Comparison of ENCODE assay signal across 9 cellular contexts in genomic region chr9:99162759-99163364, GRCh38. TPM values are rescaled to one million over a fixed set of nuclear protein-coding genes. Genes with fewer than 3 reads are reported as not detected.
DNase-seq lines count a peak whose midpoint lies in the region; ATAC-seq, FAIRE-seq and TF ChIP-seq lines count a peak whose summit lies in the region.
"Had no signal": no experiment of that assay in that cellular context is flagged by ENCODE, and none has a peak within 500 bp of the region (broad histone marks: within the 10 kb centered on the region; RNA-seq: fewer than 3 reads in every experiment).

No MANE protein-coding gene starts in this region.

- H3K27ac ChIP-seq in A549: no peak overlapping the region
- peak overlapping the region; percentile 11 to 20 for H3K27ac ChIP-seq in ascending aorta

- no peaks in the 10 kb centered on the region for H3K27me3 ChIP-seq in ascending aorta

- H3K4me2 ChIP-seq in A549: no peak overlapping the region

- TF ChIP-seq POLR2A in A549 (IDR thresholded peaks at IDR 0.05; ENCODE audit: low read length): no peak

- POLR2A ChIA-PET in A549 (lab: Yijun Ruan, JAX): interaction anchor here (1.4 kb wide), 1 partner anchor 58 kb away, joined by 3 read pairs; the partner anchor contains the start of gene TGFBR1
- POLR2A ChIA-PET in GM10248 (lab: Yijun Ruan, JAX): interaction anchor here (0.8 kb wide), 1 partner anchor 21 kb away, joined by 3 read pairs; no protein-coding TSS in a partner anchor

- TF ChIP-seq CTCF in A549 (IDR thresholded peaks at IDR 0.05) (peak; percentile 84), GM10248 (IDR thresholded peaks at IDR 0.05; ENCODE audit: control extremely low read depth, extremely low read depth, low read depth, missing control alignments) (peak; percentile 66), ascending aorta (IDR thresholded peaks at IDR 0.05) (peak in 2 of 3 experiments; percentile 45 to 60)

- peak; percentile 14 to 42 for DNase-seq in A549 (ENCODE audit: low read depth in 1 of 2, low spot score in 1 of 2)
- DNase-seq in GM10248 (ENCODE audit: extremely low spot score): peak; percentile 58
- peak; percentile 43 for DNase-seq in NCI-H1417 treated with DMSO at 0.1 percent for 48 hours (lab: John Stamatoyannopoulos, UW)
- DNase-seq in ascending aorta (ENCODE audit: low spot score in 2 of 2): no peak
- no peak for DNase-seq in left lobe of liver (ENCODE audit: low spot score)
- DNase-seq in nucleus accumbens (lab: John Stamatoyannopoulos, UW): no peak
- DNase-seq in 8988T: no peak

- no peaks in the 10 kb centered on the region for H3K9me3 ChIP-seq in A549
- no peaks in the 10 kb centered on the region for H3K9me3 ChIP-seq in ascending aorta
- H3K9me3 ChIP-seq: HAP-1 had no signal

- H3K4me3 ChIP-seq in A549: no peak overlapping the region
- no peak overlapping the region for H3K4me3 ChIP-seq in ascending aorta
- H3K4me3 ChIP-seq: HAP-1 had no signal

- WGBS in A549 (ENCODE audit: missing lambda C conversion rate): 31% methylated on average over 3 of the region's 3 CpGs

- no peak for TF ChIP-seq EP300 in A549 (IDR thresholded peaks at IDR 0.05)

- intact Hi-C loops in ascending aorta (cut with DNase I): no loop called here

- no peak for FAIRE-seq in A549 (lab: Jason Lieb, UNC)

- H3K36me3 ChIP-seq in ascending aorta: no peaks in the 10 kb centered on the region
- H3K36me3 ChIP-seq: HAP-1 had no signal

- CTCF ChIA-PET in A549 (lab: Yijun Ruan, JAX): interaction anchor here (0.6 to 2.4 kb wide), 14 partner anchors 10 to 1957 kb away, joined by 3 to 21 read pairs (median 4); no protein-coding TSS in a partner anchor
- CTCF ChIA-PET in GM10248 (lab: Yijun Ruan, JAX): interaction anchor here (0.6 to 4.5 kb wide), 22 partner anchors 10 to 1435 kb away, joined by 3 to 40 read pairs (median 4); partner anchors contain the start of genes ALG2, INVS and SEC61B

- TF ChIP-seq RAD21 in A549 (conservative IDR thresholded peaks at IDR 0.05 in 1 of 2, IDR thresholded peaks at IDR 0.05 in 1 of 2): peak; percentile 77 to 79

- peak in 1 of 2 experiments; percentile 42; a peak in 3 of 6 replicates for ATAC-seq in A549
- ATAC-seq in left lobe of liver: peak; percentile 75
- ATAC-seq in GM18519 (IDR thresholded peaks at IDR 0.05; ENCODE audit: low FRiP score, unreplicated experiment): no peak

- H3K4me1 ChIP-seq in A549 (peaks cover 7% of the 10 kb centered on the region; the same call in 1 of the 3 replicates), ascending aorta (peaks cover 5 to 7% of the 10 kb centered on the region in 2 donors)
- H3K4me1 ChIP-seq: HAP-1 had no signal

TF ChIP-seq in A549, 52 proteins besides CTCF, POLR2A, EP300 and RAD21:
- TF ChIP-seq RCOR1 (IDR thresholded peaks at IDR 0.05; ENCODE audit: low read depth, low read length): no peak
- TF ChIP-seq SMC3 (IDR thresholded peaks at IDR 0.05): peak; percentile 47; the same call in 2 of the 3 replicates

RNA-seq across cellular contexts. Expression of gene TGFBR1, which starts 57.9 kb away (rescaled TPM):
- polyA plus RNA-seq in A549 (2011; rRNA removed) (45.5 and 77.1 TPM in 2 replicates), A549 (2017; fragmentation: RNase III; extraction: RNeasy Plus Mini Kit Qiagen cat#74134 plus additional on column Dnase treatment) (18.3 to 25.8 TPM (median 25.4 TPM) in 3 replicates)
- 6.6 and 13.0 TPM in 2 replicates for polyA plus RNA-seq in A549 (2012; cell fraction: cytosol; rRNA removed)
- polyA plus RNA-seq in A549 (2012; cell fraction: nucleus; rRNA removed): 4.0 and 10.0 TPM in 2 replicates
- 211 and 216 TPM in 2 replicates for polyA minus RNA-seq in A549 (2011; rRNA and poly(A)+ RNA removed)
- total RNA-seq in ascending aorta (13.9 TPM), left lobe of liver (13.5 TPM)

RNA-seq across cellular contexts. Expression of gene ALG2, which starts 58.9 kb away (rescaled TPM):
- polyA plus RNA-seq in A549 (2011; rRNA removed) (76.3 and 77.9 TPM in 2 replicates), A549 (2017; fragmentation: RNase III; extraction: RNeasy Plus Mini Kit Qiagen cat#74134 plus additional on column Dnase treatment) (26.1 to 26.6 TPM (median 26.2 TPM) in 3 replicates)
- polyA plus RNA-seq in A549 (2012; cell fraction: cytosol; rRNA removed): 25.9 and 32.9 TPM in 2 replicates
- 19.5 and 23.9 TPM in 2 replicates for polyA plus RNA-seq in A549 (2012; cell fraction: nucleus; rRNA removed)
- polyA minus RNA-seq in A549 (2011; rRNA and poly(A)+ RNA removed): 32.8 and 33.5 TPM in 2 replicates
- total RNA-seq in ascending aorta (17.1 TPM), left lobe of liver (29.1 TPM)

RNA-seq across cellular contexts. Expression of gene SEC61B, which starts 59.2 kb away (rescaled TPM):
- polyA plus RNA-seq in A549 (2011; rRNA removed): 190 and 194 TPM in 2 replicates
- 183 and 195 TPM in 2 replicates for polyA plus RNA-seq in A549 (2012; cell fraction: cytosol; rRNA removed)
- 109 and 147 TPM in 2 replicates for polyA plus RNA-seq in A549 (2012; cell fraction: nucleus; rRNA removed)
- polyA plus RNA-seq in A549 (2017; fragmentation: RNase III; extraction: RNeasy Plus Mini Kit Qiagen cat#74134 plus additional on column Dnase treatment): 274 to 284 TPM (median 275 TPM) in 3 replicates
- polyA minus RNA-seq in A549 (2011; rRNA and poly(A)+ RNA removed): 35.7 and 38.6 TPM in 2 replicates
- 88.7 TPM for total RNA-seq in ascending aorta
- 170 TPM for total RNA-seq in left lobe of liver

Comparison
In these comparisons a context has a peak if more than half of its experiments do, and no peak if none do; other contexts are left out.
1. DNase-seq: peak in A549 (2 of 2), GM10248 (single experiment) and NCI-H1417 treated with DMSO at 0.1 percent for 48 hours (single experiment); none in ascending aorta (0 of 2), left lobe of liver (single experiment), nucleus accumbens (0 of 56) and 8988T (single experiment).
2. H3K27ac ChIP-seq: peak in ascending aorta (2 of 2); none in A549 (0 of 2).
3. Peak in every context shown above with its lines, with median percentiles within 50 percentile points of each other: CTCF ChIP-seq.